29 cellular contexts compared by ENCODE assay signal in genomic region chr11:1048375-1049070, GRCh38. TPM values are rescaled to one million over a fixed set of nuclear protein-coding genes. Genes with fewer than 3 reads are reported as not detected.
DNase-seq lines count a peak whose midpoint lies in the region; ATAC-seq and TF ChIP-seq lines count a peak whose summit lies in the region.
"Had no signal": no experiment of that assay in that cellular context is flagged by ENCODE, and none has a peak within 500 bp of the region (broad histone marks: within the 10 kb centered on the region; RNA-seq: fewer than 3 reads in every experiment).

No MANE protein-coding gene starts in this region.

- H3K9me3 ChIP-seq in BE2C (no peaks in the 10 kb centered on the region), mucosa of descending colon (no peaks in the 10 kb centered on the region)
- H3K9me3 ChIP-seq: adrenal gland, right lobe of liver had no signal

- no peaks in the 10 kb centered on the region for H3K27me3 ChIP-seq in BE2C
- H3K27me3 ChIP-seq: neural progenitor cell, right lobe of liver had no signal

- intact Hi-C loops in mucosa of descending colon (cut with DNase I, micrococcal nuclease), result no loop called here

- H3K4me3 ChIP-seq in BE2C (ENCODE audit: low read depth, low read length) (no peak overlapping the region), cardiac fibroblast (replicated peaks in 1 of 2; ENCODE audit: low read depth in 2 of 2, low read length in 2 of 2) (no peak overlapping the region), mucosa of descending colon (no peak overlapping the region)
- H3K4me3 ChIP-seq: adrenal gland, coronary artery, neural progenitor cell, right lobe of liver, SK-N-MC had no signal

- no peak for TF ChIP-seq CTCF in BE2C (IDR thresholded peaks at IDR 0.05; ENCODE audit: low read depth, low read length)
- peak; percentile 1 for TF ChIP-seq CTCF in cardiac fibroblast (IDR thresholded peaks at IDR 0.05; ENCODE audit: low read depth, low read length)
- TF ChIP-seq CTCF in mucosa of descending colon (IDR thresholded peaks at IDR 0.05), result no peak

- H3K36me3 ChIP-seq in BE2C (no peaks in the 10 kb centered on the region), mucosa of descending colon (ENCODE audit: low read depth) (no peaks in the 10 kb centered on the region)
- H3K36me3 ChIP-seq: adrenal gland, neural progenitor cell, right lobe of liver had no signal

- no peaks in the 10 kb centered on the region for H3K4me1 ChIP-seq in BE2C
- H3K4me1 ChIP-seq in mucosa of descending colon (ENCODE audit: low read depth), result peaks cover 30% of the 10 kb centered on the region
- H3K4me1 ChIP-seq: adrenal gland, neural progenitor cell, right lobe of liver had no signal

- peak; percentile 6 for DNase-seq in BE2C
- peak; percentile 2 for DNase-seq in Daoy (ENCODE audit: low read depth)
- DNase-seq in cardiac fibroblast (ENCODE audit: low read depth in 2 of 2), result no peak
- peak in 2 of 3 donors; percentile 14 to 43 for DNase-seq in mucosa of descending colon
- no peak for DNase-seq in OCI-M2 (lab: John Stamatoyannopoulos, UW; ENCODE audit: unreplicated experiment)
- no peak for DNase-seq in stimulated activated CD4-positive, alpha-beta T cell treated with anti-CD3 and anti-CD28 coated beads, Interleukin-4, amount 100 ng/mL, for 4 hours
- no peak for DNase-seq in NCI-H510A (lab: John Stamatoyannopoulos, UW)
- DNase-seq: activated CD4-positive, alpha-beta T cell treated with anti-CD3 and anti-CD28 coated beads, Interleukin-2, amount 10 ng/mL, durations not matched to agents 24 days and 14 days; activated naive CD4-positive, alpha-beta T cell; activated T-cell treated with anti-CD3 and anti-CD28 coated beads, Interleukin-2, amount 50 U/mL, for 48 hours; CD4-positive, CD25-positive, alpha-beta regulatory T cell; effector memory CD4-positive, alpha-beta T cell; KBM-7; mammary epithelial cell; NCI-H2029 treated with DMSO at 0.1 percent for 48 hours; NCI-H526 treated with DMSO at 0.1 percent for 48 hours; stimulated activated CD4-positive, alpha-beta T cell treated with anti-CD3 and anti-CD28 coated beads, Interleukin-12 subunit alpha, Interleukin-12 subunit beta, amount 100 ng/mL, for 4 hours; stimulated activated CD4-positive, alpha-beta T cell treated with anti-CD3 and anti-CD28 coated beads, Interleukin-4, amount 100 ng/mL, for 1 hour had no signal

- no peak for ATAC-seq in mucosa of descending colon
- ATAC-seq: right lobe of liver; stimulated activated effector memory CD8-positive, alpha-beta T cell treated with anti-CD3 and anti-CD28 coated beads, Interleukin-12 subunit alpha, Interleukin-12 subunit beta, amount 100 ng/mL, for 72 hours had no signal

RNA-seq across cellular contexts. Expression of gene MUC6, which starts 12.0 kb away (rescaled TPM):
- polyA plus RNA-seq in BE2C (2012; ENCODE audit: insufficient read depth, insufficient read length, low read depth), result 0.54 TPM
- total RNA-seq in Daoy (2014; rRNA removed; shearing (Covaris generic)), result not detected in 2 replicates
- not detected for total RNA-seq in mucosa of descending colon
- total RNA-seq: activated CD4-positive, alpha-beta T cell treated with anti-CD3 and anti-CD28 coated beads, Interleukin-2, amount 10 ng/mL, durations not matched to agents 24 days and 14 days; CD4-positive, CD25-positive, alpha-beta regulatory T cell; fibroblast of villous mesenchyme; H4; MCF 10A had no signal
- polyA plus RNA-seq: mammary epithelial cell had no signal

RNA-seq across cellular contexts. Expression of gene MUC2, which starts 26.2 kb away (rescaled TPM):
- polyA plus RNA-seq in BE2C (2012; ENCODE audit: insufficient read depth, insufficient read length, low read depth), result not detected
- total RNA-seq in Daoy (2014; rRNA removed; shearing (Covaris generic)), result not detected in 2 replicates
- total RNA-seq in mucosa of descending colon, result 1,000 to 10,000 TPM in 2 of 3 donors, 100 to 1,000 TPM in 1; 379 to 1,246 (median 1,109) TPM
- total RNA-seq: activated CD4-positive, alpha-beta T cell treated with anti-CD3 and anti-CD28 coated beads, Interleukin-2, amount 10 ng/mL, durations not matched to agents 24 days and 14 days; CD4-positive, CD25-positive, alpha-beta regulatory T cell; fibroblast of villous mesenchyme; H4; mammary epithelial cell; RPMI7951; temporal lobe had no signal
- polyA plus RNA-seq: CD4-positive, CD25-positive, alpha-beta regulatory T cell; mammary epithelial cell had no signal

Comparison
In these comparisons a context has a peak if more than half of its experiments do, and no peak if none do; other contexts are left out.
1. DNase-seq: peak in BE2C (single experiment), Daoy (single experiment) and mucosa of descending colon (2 of 3); none in cardiac fibroblast (0 of 2), OCI-M2 (single experiment), stimulated activated CD4-positive, alpha-beta T cell treated with anti-CD3 and anti-CD28 coated beads, Interleukin-4, amount 100 ng/mL, for 4 hours (0 of 2) and NCI-H510A (single experiment).
2. RNA of gene MUC2, which starts 26.2 kb away (total RNA-seq): 379 to 1,246 TPM in mucosa of descending colon; not detected in Daoy; every median in the first group is over 100 times any median in the second.